8 cellular contexts compared by ENCODE assay signal in the genomic region with DNA sequence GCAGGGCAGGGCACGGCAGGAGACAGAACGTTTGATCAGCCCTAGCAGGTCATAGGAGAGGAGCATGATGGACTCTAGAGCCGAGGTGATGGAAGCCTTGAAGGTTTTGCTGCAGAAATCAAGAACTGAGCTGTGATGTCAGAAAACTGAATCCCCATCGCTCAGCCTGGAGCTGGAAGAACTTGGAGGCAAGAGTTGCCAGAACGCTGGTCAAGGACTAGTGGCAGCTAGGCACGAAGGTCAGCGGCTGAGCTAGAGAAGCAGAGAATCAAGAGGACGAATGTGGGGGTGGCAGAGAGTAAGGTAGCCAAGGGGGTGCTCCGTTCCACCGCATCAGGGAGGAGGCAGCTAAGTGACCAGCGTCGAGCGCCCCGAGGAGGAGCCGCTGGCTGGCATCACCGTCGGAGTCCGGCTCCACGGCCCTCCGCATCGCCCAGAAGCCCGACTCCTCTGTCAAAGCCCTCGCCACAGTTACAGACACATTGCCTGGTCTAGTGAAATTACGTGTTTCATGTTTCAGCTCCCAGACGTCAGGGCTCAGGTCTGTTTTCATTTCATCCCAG. TPM values are rescaled to one million over a fixed set of nuclear protein-coding genes. Genes with fewer than 3 reads are reported as not detected.
DNase-seq lines count a peak whose midpoint lies in the region; ATAC-seq, FAIRE-seq and TF ChIP-seq lines count a peak whose summit lies in the region.

No MANE protein-coding gene starts in this region.

- H4K20me1 ChIP-seq in smooth muscle cell (ENCODE audit: low read depth) = peaks cover 23% of the 10 kb centered on the region

- H3K9me3 ChIP-seq in smooth muscle cell (replicated peaks; ENCODE audit: low read depth) = no peaks in the 10 kb centered on the region

- H3K4me1 Mint-ChIP-seq in activated T-helper 1 cell treated with anti-CD3 and anti-CD28 coated beads, Interleukin-12 subunit alpha, Interleukin-12 subunit beta, Interleukin-2, Interleukin-4 antibody, amounts not matched to agents 30 ng/mL and 10 ng/mL and 1 ng/mL, durations not matched to agents 14 hours and 24 hours and 36 hours (ENCODE audit: low read depth) = peaks cover 48% of the 10 kb centered on the region

- no peak overlapping the region for H3K9ac ChIP-seq in smooth muscle cell (ENCODE audit: low read depth)

- WGBS in smooth muscle cell (ENCODE audit: low lambda C conversion rate) = 4% methylated on average over 24 of the region's 25 CpGs

- peak overlapping the region; percentile 85 for H3K27ac Mint-ChIP-seq in activated T-helper 1 cell treated with anti-CD3 and anti-CD28 coated beads, Interleukin-12 subunit alpha, Interleukin-12 subunit beta, Interleukin-2, Interleukin-4 antibody, amounts not matched to agents 30 ng/mL and 10 ng/mL and 1 ng/mL, durations not matched to agents 14 hours and 24 hours and 36 hours

- H3K4me3 ChIP-seq in iPS-11a (ENCODE audit: low read depth, low read length) (peak overlapping the region; percentile 50), smooth muscle cell (peak overlapping the region; percentile 90)

- peaks cover 3% of the 10 kb centered on the region for H3F3A ChIP-seq in smooth muscle cell (ENCODE audit: low read depth)

- peak overlapping the region; percentile 98 for H2AFZ ChIP-seq in smooth muscle cell (ENCODE audit: low read depth)

- FAIRE-seq in RCC 7860 (lab: Jason Lieb, UNC) = no peak

- no peak for TF ChIP-seq CTCF in smooth muscle cell (IDR thresholded peaks at IDR 0.05; ENCODE audit: borderline replicate concordance, insufficient read depth, poor library complexity, severe bottlenecking)

- peaks cover 6% of the 10 kb centered on the region for H3K27me3 ChIP-seq in smooth muscle cell (ENCODE audit: low read depth)

- peak overlapping the region; percentile 87 for H3K4me3 Mint-ChIP-seq in activated T-helper 1 cell treated with anti-CD3 and anti-CD28 coated beads, Interleukin-12 subunit alpha, Interleukin-12 subunit beta, Interleukin-2, Interleukin-4 antibody, amounts not matched to agents 30 ng/mL and 10 ng/mL and 1 ng/mL, durations not matched to agents 14 hours and 24 hours and 36 hours

- H3K27ac ChIP-seq in smooth muscle cell (ENCODE audit: low read depth) = no peak overlapping the region

- H3K79me2 ChIP-seq in smooth muscle cell (ENCODE audit: low read depth) = peaks cover 9% of the 10 kb centered on the region

- peaks cover 18% of the 10 kb centered on the region for H3K36me3 Mint-ChIP-seq in activated T-helper 1 cell treated with anti-CD3 and anti-CD28 coated beads, Interleukin-12 subunit alpha, Interleukin-12 subunit beta, Interleukin-2, Interleukin-4 antibody, amounts not matched to agents 30 ng/mL and 10 ng/mL and 1 ng/mL, durations not matched to agents 14 hours and 24 hours and 36 hours (ENCODE audit: low read depth)

- no peaks in the 10 kb centered on the region for H3K36me3 ChIP-seq in smooth muscle cell (ENCODE audit: low read depth)

- H3K4me2 ChIP-seq in smooth muscle cell = peak overlapping the region; percentile 99

- no peaks in the 10 kb centered on the region for H3K9me3 Mint-ChIP-seq in activated T-helper 1 cell treated with anti-CD3 and anti-CD28 coated beads, Interleukin-12 subunit alpha, Interleukin-12 subunit beta, Interleukin-2, Interleukin-4 antibody, amounts not matched to agents 30 ng/mL and 10 ng/mL and 1 ng/mL, durations not matched to agents 14 hours and 24 hours and 36 hours

- peak; percentile 0 for ATAC-seq in HG02885 (IDR thresholded peaks at IDR 0.05; ENCODE audit: poor library complexity, unreplicated experiment)

- H3K27me3 Mint-ChIP-seq in activated T-helper 1 cell treated with anti-CD3 and anti-CD28 coated beads, Interleukin-12 subunit alpha, Interleukin-12 subunit beta, Interleukin-2, Interleukin-4 antibody, amounts not matched to agents 30 ng/mL and 10 ng/mL and 1 ng/mL, durations not matched to agents 14 hours and 24 hours and 36 hours (ENCODE audit: insufficient read depth) = peaks cover 3% of the 10 kb centered on the region

- H3K4me1 ChIP-seq in smooth muscle cell (ENCODE audit: low read depth) = peaks cover 17% of the 10 kb centered on the region

- DNase-seq in DMS53 (lab: John Stamatoyannopoulos, UW) (peak; percentile 77), DMS53 treated with DMSO at 0.1 percent for 48 hours (lab: John Stamatoyannopoulos, UW; ENCODE audit: unreplicated experiment) (no peak), smooth muscle cell (lab: John Stamatoyannopoulos, UW; ENCODE audit: unreplicated experiment) (no peak), RCC 7860 (ENCODE audit: low spot score) (no peak)
- no peak for DNase-seq in activated T-helper 1 cell treated with anti-CD3 and anti-CD28 coated beads, Interleukin-12 subunit alpha, Interleukin-12 subunit beta, Interleukin-2, Interleukin-4 antibody, amounts not matched to agents 30 ng/mL and 10 ng/mL and 1 ng/mL, durations not matched to agents 14 hours and 24 hours and 36 hours (ENCODE audit: low spot score)
- DNase-seq in stimulated activated CD4-positive, alpha-beta T cell treated with anti-CD3 and anti-CD28 coated beads, Interleukin-2, amount 100 ng/mL, for 48 hours = no peak

- intact Hi-C loops in activated T-helper 1 cell treated with anti-CD3 and anti-CD28 coated beads, Interleukin-12 subunit alpha, Interleukin-12 subunit beta, Interleukin-2, Interleukin-4 antibody, amounts not matched to agents 30 ng/mL and 10 ng/mL and 1 ng/mL, durations not matched to agents 14 hours and 24 hours and 36 hours (cut with micrococcal nuclease) = no loop called here

RNA-seq across cellular contexts. Expression of a gene that starts 1.2 kb away (rescaled TPM):
- total RNA-seq in activated T-helper 1 cell treated with anti-CD3 and anti-CD28 coated beads, Interleukin-12 subunit alpha, Interleukin-12 subunit beta, Interleukin-2, Interleukin-4 antibody, amounts not matched to agents 30 ng/mL and 10 ng/mL and 1 ng/mL, durations not matched to agents 14 hours and 24 hours and 36 hours = 51.1 and 55.6 TPM in 2 replicates
- total RNA-seq in smooth muscle cell = 24.6 and 28.4 TPM in 2 replicates
- polyA plus RNA-seq in smooth muscle cell = 23.6 and 25.9 TPM in 2 replicates
